ENCODE assay signal across 13 cellular contexts in the genomic region with DNA sequence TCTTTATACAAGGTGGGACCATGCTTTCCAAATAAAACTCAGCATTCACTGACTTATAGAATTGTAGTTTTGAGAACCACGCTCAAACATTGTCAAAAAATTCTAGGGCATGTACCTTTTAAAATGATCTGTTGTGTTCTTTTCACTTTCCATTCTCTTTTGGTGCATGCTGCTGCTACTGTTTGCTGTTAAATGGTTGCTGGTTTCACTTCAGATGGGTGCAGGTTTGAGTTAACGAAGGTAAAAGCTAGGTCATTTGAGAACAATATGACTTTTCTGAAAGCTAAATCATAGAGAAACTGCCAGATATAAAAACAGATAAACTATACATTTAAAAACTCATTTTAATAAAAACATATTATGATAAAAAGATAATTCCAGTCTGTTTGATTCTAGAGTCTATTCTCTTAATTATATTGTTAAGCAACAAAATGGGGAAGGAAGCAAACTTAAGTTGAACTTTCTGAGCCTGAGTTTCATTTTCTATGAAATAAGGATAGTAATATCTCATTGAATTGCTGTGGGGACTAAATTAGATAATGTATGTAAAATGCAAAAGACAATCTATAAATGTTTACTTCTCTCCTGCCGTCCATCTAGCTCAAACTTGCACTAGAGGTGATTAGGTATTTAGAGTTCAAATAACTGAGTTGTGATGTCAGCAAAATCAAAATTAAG.
DNase-seq lines count a peak whose midpoint lies in the region; ATAC-seq and TF ChIP-seq lines count a peak whose summit lies in the region.
"Had no signal": no experiment of that assay in that cellular context is flagged by ENCODE, and none has a peak within 500 bp of the region (broad histone marks: within the 10 kb centered on the region; RNA-seq: fewer than 3 reads in every experiment).

No MANE protein-coding gene starts in this region.

- no peaks in the 10 kb centered on the region for H3K4me1 Mint-ChIP-seq in osteocyte (ENCODE audit: unreplicated experiment)

- H3K36me3 Mint-ChIP-seq in osteocyte (ENCODE audit: unreplicated experiment): no peaks in the 10 kb centered on the region
- H3K36me3 Mint-ChIP-seq: activated naive CD8-positive, alpha-beta T cell treated with anti-CD3 and anti-CD28 coated beads, Interleukin-2, amount 10 ng/mL, durations not matched to agents 7 days and 5 days; CD4-positive, alpha-beta memory T cell; T-cell had no signal

- peaks cover 26% of the 10 kb centered on the region for H3K27me3 Mint-ChIP-seq in osteocyte (ENCODE audit: unreplicated experiment)
- H3K27me3 Mint-ChIP-seq: activated naive CD8-positive, alpha-beta T cell treated with anti-CD3 and anti-CD28 coated beads, Interleukin-2, amount 10 ng/mL, durations not matched to agents 7 days and 5 days had no signal

- peaks cover 4% of the 10 kb centered on the region for H3K9me3 Mint-ChIP-seq in osteocyte (ENCODE audit: unreplicated experiment)

- no peak overlapping the region for H3K4me3 Mint-ChIP-seq in osteocyte (ENCODE audit: unreplicated experiment)
- H3K4me3 Mint-ChIP-seq: activated naive CD8-positive, alpha-beta T cell treated with anti-CD3 and anti-CD28 coated beads, Interleukin-2, amount 10 ng/mL, durations not matched to agents 7 days and 5 days; CD4-positive, alpha-beta memory T cell; T-cell had no signal

- no peak for TF ChIP-seq CTCF in osteocyte (IDR thresholded peaks at IDR 0.05)

- ATAC-seq in GM18861 (IDR thresholded peaks at IDR 0.05; ENCODE audit: unreplicated experiment) (peak; percentile 79), GM21360 (IDR thresholded peaks at IDR 0.05; ENCODE audit: unreplicated experiment) (peak; percentile 97), HG02943 (IDR thresholded peaks at IDR 0.05; ENCODE audit: low read depth, unreplicated experiment) (peak; percentile 84), HG03575 (IDR thresholded peaks at IDR 0.05; ENCODE audit: extremely low read depth, insufficient number of reproducible peaks, low FRiP score, unreplicated experiment) (peak; percentile 64)
- ATAC-seq: T-cell had no signal

- no peak overlapping the region for H3K27ac Mint-ChIP-seq in osteocyte (ENCODE audit: unreplicated experiment)
- H3K27ac Mint-ChIP-seq: activated naive CD8-positive, alpha-beta T cell treated with anti-CD3 and anti-CD28 coated beads, Interleukin-2, amount 10 ng/mL, durations not matched to agents 7 days and 5 days; CD4-positive, alpha-beta memory T cell; T-cell had no signal

- DNase-seq in HUDEP-2 (lab: John Stamatoyannopoulos, UW; ENCODE audit: unreplicated experiment in 76 of 76): no peak
- DNase-seq in hippocampal formation (lab: John Stamatoyannopoulos, UW): no peak
- DNase-seq in NCI-H1694 (lab: John Stamatoyannopoulos, UW): no peak
- DNase-seq in osteocyte (ENCODE audit: extremely low spot score, unreplicated experiment): no peak
- DNase-seq: activated naive CD8-positive, alpha-beta T cell treated with anti-CD3 and anti-CD28 coated beads, Interleukin-2, amount 10 ng/mL, durations not matched to agents 7 days and 5 days; CD4-positive, alpha-beta memory T cell; cortex of kidney; NCI-H526; T-cell had no signal
